Comparison of ENCODE assay signal across 23 cellular contexts in genomic region chr2:226172314-226172713, GRCh38.
"Had no signal": no experiment of that assay in that cellular context is flagged by ENCODE, and none has a peak within 500 bp of the region (broad histone marks: within the 10 kb centered on the region; RNA-seq: fewer than 3 reads in every experiment).

No MANE protein-coding gene starts in this region.

- H3K36me3 Mint-ChIP-seq: IgD-negative memory B cell had no signal

- H3K4me3 Mint-ChIP-seq: IgD-negative memory B cell had no signal

- H3K27ac Mint-ChIP-seq: IgD-negative memory B cell had no signal

- H3K4me3 ChIP-seq: K562 had no signal

- H3K27me3 Mint-ChIP-seq: IgD-negative memory B cell had no signal

- H3K4me1 Mint-ChIP-seq: IgD-negative memory B cell had no signal

- H3K27ac ChIP-seq: HL-60, KMS-11, RWPE1 had no signal

- DNase-seq: Kasumi-1; MM.1S; NCI-H1092 treated with DMSO at 0.1 percent for 48 hours; NCI-H1436; NCI-H187; NCI-H2029; NCI-H2081 treated with DMSO at 0.1 percent for 48 hours; NCI-H2171; NCI-H446; NCI-H510A; NCI-H524 treated with DMSO at 0.1 percent for 48 hours; NCI-H69; NCI-H774; NK-92 treated with Interleukin-12 subunit alpha and Interleukin-12 subunit beta, amount 100 ng/mL, for 24 hours; PC-3; SHP77; SK-N-SH had no signal

- ATAC-seq: K562, Panc1, PC-3 had no signal

- H3K9me3 ChIP-seq: SK-N-SH had no signal
